8 cellular contexts compared by ENCODE assay signal in genomic region chr2:199456383-199457146, GRCh38. TPM values are rescaled to one million over a fixed set of nuclear protein-coding genes. Genes with fewer than 3 reads are reported as not detected.
DNase-seq lines count a peak whose midpoint lies in the region; ATAC-seq and TF ChIP-seq lines count a peak whose summit lies in the region.

No MANE protein-coding gene starts in this region.

- no peaks in the 10 kb centered on the region for H3K9me3 Mint-ChIP-seq in activated naive CD4-positive, alpha-beta T cell treated with anti-CD3 and anti-CD28 coated beads, Interleukin-2, amount 10 ng/mL, durations not matched to agents 7 days and 5 days
- peaks cover 0 to under 1% of the 10 kb centered on the region in 2 donors for H3K9me3 Mint-ChIP-seq in activated naive CD4-positive, alpha-beta T cell treated with anti-CD3 and anti-CD28 coated beads, Interleukin-2, amount 50 U/mL, for 72 hours
- H3K9me3 Mint-ChIP-seq in activated T-cell treated with anti-CD3 and anti-CD28 coated beads, Interleukin-2, amount 50 U/mL, for 72 hours: no peaks in the 10 kb centered on the region
- no peaks in the 10 kb centered on the region for H3K9me3 Mint-ChIP-seq in type B pancreatic cell

- H3K4me3 Mint-ChIP-seq in activated naive CD4-positive, alpha-beta T cell treated with anti-CD3 and anti-CD28 coated beads, Interleukin-2, amount 10 ng/mL, durations not matched to agents 7 days and 5 days: peak overlapping the region; percentile 28
- H3K4me3 Mint-ChIP-seq in activated T-cell treated with anti-CD3 and anti-CD28 coated beads, Interleukin-2, amount 50 U/mL, for 72 hours: peak overlapping the region; percentile 93 to 95
- peak overlapping the region; percentile 92 for H3K4me3 Mint-ChIP-seq in type B pancreatic cell

- CTCF ChIA-PET in activated naive CD4-positive, alpha-beta T cell treated with anti-CD3 and anti-CD28 coated beads, Interleukin-2, amount 10 ng/mL, durations not matched to agents 7 days and 5 days (lab: Charles Lee): interaction anchor here (1.0 to 1.1 kb wide), 2 partner anchors 12 to 13 kb away, joined by 3 read pairs; no protein-coding TSS in a partner anchor

- H3K27me3 Mint-ChIP-seq in activated naive CD4-positive, alpha-beta T cell treated with anti-CD3 and anti-CD28 coated beads, Interleukin-2, amount 10 ng/mL, durations not matched to agents 7 days and 5 days: peaks cover 74% of the 10 kb centered on the region
- peaks cover 65% of the 10 kb centered on the region for H3K27me3 Mint-ChIP-seq in activated T-cell treated with anti-CD3 and anti-CD28 coated beads, Interleukin-2, amount 50 U/mL, for 72 hours (ENCODE audit: low read depth)
- H3K27me3 Mint-ChIP-seq in type B pancreatic cell: peaks cover 73% of the 10 kb centered on the region

- peak overlapping the region; percentile 58 for H3K27ac Mint-ChIP-seq in activated naive CD4-positive, alpha-beta T cell treated with anti-CD3 and anti-CD28 coated beads, Interleukin-2, amount 10 ng/mL, durations not matched to agents 7 days and 5 days
- no peak overlapping the region for H3K27ac Mint-ChIP-seq in activated naive CD4-positive, alpha-beta T cell treated with anti-CD3 and anti-CD28 coated beads, Interleukin-2, amount 50 U/mL, for 72 hours
- no peak overlapping the region for H3K27ac Mint-ChIP-seq in activated T-cell treated with anti-CD3 and anti-CD28 coated beads, Interleukin-2, amount 50 U/mL, for 72 hours
- H3K27ac Mint-ChIP-seq in type B pancreatic cell: no peak overlapping the region

- H3K4me1 Mint-ChIP-seq in activated naive CD4-positive, alpha-beta T cell treated with anti-CD3 and anti-CD28 coated beads, Interleukin-2, amount 10 ng/mL, durations not matched to agents 7 days and 5 days: peaks cover 29% of the 10 kb centered on the region
- H3K4me1 Mint-ChIP-seq in activated T-cell treated with anti-CD3 and anti-CD28 coated beads, Interleukin-2, amount 50 U/mL, for 72 hours (ENCODE audit: low read depth): peaks cover 40% of the 10 kb centered on the region
- peaks cover 16% of the 10 kb centered on the region for H3K4me1 Mint-ChIP-seq in type B pancreatic cell (ENCODE audit: unreplicated experiment)

- no peak for ATAC-seq in activated naive CD4-positive, alpha-beta T cell treated with anti-CD3 and anti-CD28 coated beads, Interleukin-2, amount 50 U/mL, for 72 hours
- no peak for ATAC-seq in activated T-cell treated with anti-CD3 and anti-CD28 coated beads, Interleukin-2, amount 50 U/mL, for 72 hours (replicated peaks in 1 of 2)
- ATAC-seq in left colon: peak; percentile 1
- no peak for ATAC-seq in sciatic nerve

- intact Hi-C loops in left colon (cut with DNase I, micrococcal nuclease): no loop called here
- intact Hi-C loops in sciatic nerve (cut with DNase I): no loop called here

- TF ChIP-seq CTCF in type B pancreatic cell (conservative IDR thresholded peaks at IDR 0.05): no peak

- no peak for DNase-seq in activated naive CD4-positive, alpha-beta T cell treated with anti-CD3 and anti-CD28 coated beads, Interleukin-2, amount 10 ng/mL, durations not matched to agents 7 days and 5 days
- no peak for DNase-seq in activated naive CD4-positive, alpha-beta T cell treated with anti-CD3 and anti-CD28 coated beads, Interleukin-2, amount 50 U/mL, for 72 hours (ENCODE audit: low spot score in 2 of 2)
- peak in 1 of 2 donors; percentile 3 for DNase-seq in activated T-cell treated with anti-CD3 and anti-CD28 coated beads, Interleukin-2, amount 50 U/mL, for 72 hours
- DNase-seq in left colon: peak in 1 of 2 donors; percentile 39
- DNase-seq in type B pancreatic cell (ENCODE audit: extremely low spot score, unreplicated experiment): no peak
- DNase-seq in sciatic nerve (ENCODE audit: low spot score): no peak
- DNase-seq in NCI-H524 treated with DMSO at 0.1 percent for 48 hours (lab: John Stamatoyannopoulos, UW): no peak
- no peak for DNase-seq in stimulated activated CD4-positive, alpha-beta T cell treated with anti-CD3 and anti-CD28 coated beads, Interleukin-4, amount 100 ng/mL, for 1 hour

- peaks cover 14% of the 10 kb centered on the region for H3K36me3 Mint-ChIP-seq in activated naive CD4-positive, alpha-beta T cell treated with anti-CD3 and anti-CD28 coated beads, Interleukin-2, amount 10 ng/mL, durations not matched to agents 7 days and 5 days
- peaks cover 0 to 6% of the 10 kb centered on the region in 2 donors for H3K36me3 Mint-ChIP-seq in activated naive CD4-positive, alpha-beta T cell treated with anti-CD3 and anti-CD28 coated beads, Interleukin-2, amount 50 U/mL, for 72 hours
- H3K36me3 Mint-ChIP-seq in activated T-cell treated with anti-CD3 and anti-CD28 coated beads, Interleukin-2, amount 50 U/mL, for 72 hours (ENCODE audit: insufficient read depth in 2 of 2): peaks cover 2 to 4% of the 10 kb centered on the region in 2 donors
- no peaks in the 10 kb centered on the region for H3K36me3 Mint-ChIP-seq in type B pancreatic cell

RNA-seq across cellular contexts. Expression of gene SATB2, which starts 1.2 kb away (rescaled TPM):
- total RNA-seq in activated naive CD4-positive, alpha-beta T cell treated with anti-CD3 and anti-CD28 coated beads, Interleukin-2, amount 50 U/mL, for 72 hours: under 1 TPM in 1 of 2 donors, not detected in 1; 0.21 TPM
- under 1 TPM; 0.65 to 0.82 TPM for total RNA-seq in activated T-cell treated with anti-CD3 and anti-CD28 coated beads, Interleukin-2, amount 50 U/mL, for 72 hours
- total RNA-seq in left colon: 100 to 1,000 TPM; 219 to 240 TPM
- total RNA-seq in type B pancreatic cell (ENCODE audit: low replicate concordance): 3.2 and 19.1 TPM in 2 replicates
- 8.8 TPM for total RNA-seq in sciatic nerve

Comparison
In these comparisons a context has a peak if more than half of its experiments do, and no peak if none do; other contexts are left out.
1. H3K4me3 Mint-ChIP-seq: peak in every context shown above with its lines; median percentile 94 in activated T-cell treated with anti-CD3 and anti-CD28 coated beads, Interleukin-2, amount 50 U/mL, for 72 hours; 92 in type B pancreatic cell; 28 in activated naive CD4-positive, alpha-beta T cell treated with anti-CD3 and anti-CD28 coated beads, Interleukin-2, amount 10 ng/mL, durations not matched to agents 7 days and 5 days.
2. RNA of gene SATB2, which starts 1.2 kb away (total RNA-seq): 219 to 240 TPM in left colon; 3.2 to 19.1 TPM in type B pancreatic cell, 8.8 TPM in sciatic nerve (single experiment), 0.65 to 0.82 TPM in activated T-cell treated with anti-CD3 and anti-CD28 coated beads, Interleukin-2, amount 50 U/mL, for 72 hours and 0.21 TPM in activated naive CD4-positive, alpha-beta T cell treated with anti-CD3 and anti-CD28 coated beads, Interleukin-2, amount 50 U/mL, for 72 hours; every median in the first group is over 10 times any median in the second.